In the genomic region with DNA sequence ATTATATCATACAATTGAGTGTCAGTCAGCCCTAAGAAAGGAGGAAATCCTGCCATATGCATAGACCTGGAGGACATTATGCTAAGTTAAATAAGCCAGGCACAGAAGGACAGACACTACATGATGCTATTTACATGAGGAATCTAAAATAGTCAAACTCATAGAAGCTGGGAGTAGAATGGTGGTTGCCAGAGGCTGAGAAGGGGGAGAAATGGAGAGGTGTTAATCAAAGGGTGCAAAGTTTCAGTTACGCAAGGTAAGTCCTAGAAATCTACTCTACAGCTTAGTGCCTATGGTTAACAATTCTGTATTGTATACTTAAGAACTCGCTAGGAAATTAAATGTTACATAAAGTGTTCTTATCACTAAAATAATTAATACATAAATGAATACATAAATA, we compare ENCODE assay signal across 19 cellular contexts.
DNase-seq lines count a peak whose midpoint lies in the region; ATAC-seq and TF ChIP-seq lines count a peak whose summit lies in the region.
"Had no signal": no experiment of that assay in that cellular context is flagged by ENCODE, and none has a peak within 500 bp of the region (broad histone marks: within the 10 kb centered on the region; RNA-seq: fewer than 3 reads in every experiment).

No MANE protein-coding gene starts in this region.

- no peaks in the 10 kb centered on the region for H3K79me2 ChIP-seq in smooth muscle cell (ENCODE audit: low read depth)

- ATAC-seq in left ventricle myocardium superior, result peak; percentile 14
- no peak for ATAC-seq in foreskin keratinocyte

- H3K9ac ChIP-seq in smooth muscle cell (ENCODE audit: low read depth), result no peak overlapping the region
- H3K9ac ChIP-seq: KMS-11 had no signal

- H3F3A ChIP-seq in smooth muscle cell (ENCODE audit: low read depth), result no peaks in the 10 kb centered on the region

- no peaks in the 10 kb centered on the region for H3K9me3 ChIP-seq in cardiac muscle cell (ENCODE audit: low read depth)
- H3K9me3 ChIP-seq in smooth muscle cell (replicated peaks; ENCODE audit: low read depth), result no peaks in the 10 kb centered on the region
- H3K9me3 ChIP-seq: BE2C, SJCRH30 had no signal

- intact Hi-C loops in cardiac septum (cut with DNase I), result loop anchor here (2.0 kb wide), 1 partner anchor 16 kb away; no protein-coding TSS in a partner anchor
- intact Hi-C loops in left ventricle myocardium superior (cut with micrococcal nuclease), result no loop called here

- H3K4me1 Mint-ChIP-seq in HFFc6 (ENCODE audit: low read depth), result peaks cover 41% of the 10 kb centered on the region

- H3K27me3 Mint-ChIP-seq in HFFc6 (ENCODE audit: insufficient read depth), result no peaks in the 10 kb centered on the region

- H3K4me3 ChIP-seq in cardiac muscle cell (no peak overlapping the region), smooth muscle cell (no peak overlapping the region), foreskin fibroblast (ENCODE audit: low read depth in 1 of 2, low read length in 2 of 2) (no peak overlapping the region)
- H3K4me3 ChIP-seq: SJCRH30 had no signal

- no peaks in the 10 kb centered on the region for H4K20me1 ChIP-seq in smooth muscle cell (ENCODE audit: low read depth)

- no peak overlapping the region for H2AFZ ChIP-seq in smooth muscle cell (ENCODE audit: low read depth)

- H3K27me3 ChIP-seq in cardiac muscle cell, result no peaks in the 10 kb centered on the region
- no peaks in the 10 kb centered on the region for H3K27me3 ChIP-seq in smooth muscle cell (ENCODE audit: low read depth)
- no peaks in the 10 kb centered on the region for H3K27me3 ChIP-seq in foreskin keratinocyte
- H3K27me3 ChIP-seq: BE2C, SJCRH30 had no signal

- no peaks in the 10 kb centered on the region for H3K36me3 Mint-ChIP-seq in HFFc6 (ENCODE audit: low read depth)

- peaks cover 17% of the 10 kb centered on the region for H3K4me1 ChIP-seq in cardiac muscle cell (ENCODE audit: low read depth)
- peaks cover 3% of the 10 kb centered on the region for H3K4me1 ChIP-seq in smooth muscle cell (ENCODE audit: low read depth)
- H3K4me1 ChIP-seq in foreskin keratinocyte, result peaks cover 16% of the 10 kb centered on the region
- H3K4me1 ChIP-seq: BE2C had no signal

- H3K27ac Mint-ChIP-seq in HFFc6, result peak overlapping the region; percentile 68; the same call in 1 of the 2 replicates

- DNase-seq in cardiac muscle cell (ENCODE audit: low read depth in 1 of 2, low spot score in 1 of 2) (no peak), cardiac septum (ENCODE audit: low spot score) (no peak), HFFc6 (no peak), left ventricle myocardium superior (no peak), smooth muscle cell (lab: John Stamatoyannopoulos, UW; ENCODE audit: unreplicated experiment) (no peak), foreskin keratinocyte (no peak), foreskin fibroblast (no peak)
- DNase-seq: BE2C; DMS53; GOT3; NCI-H1092 treated with DMSO at 0.1 percent for 48 hours; NCI-H1436 treated with DMSO at 0.1 percent for 48 hours; NCI-H2029; NCI-H2227 treated with DMSO at 0.1 percent for 48 hours; NCI-H510A; NK-92 treated with Interleukin-12 subunit alpha and Interleukin-12 subunit beta, amount 100 ng/mL, for 24 hours had no signal

- peak overlapping the region; percentile 44 for H3K4me2 ChIP-seq in smooth muscle cell
- H3K4me2 ChIP-seq: KMS-11 had no signal

- H3K27ac ChIP-seq in cardiac muscle cell (peak overlapping the region; percentile 80), smooth muscle cell (ENCODE audit: low read depth) (peak overlapping the region; percentile 0), foreskin keratinocyte (no peak overlapping the region)
- H3K27ac ChIP-seq: KMS-11, RWPE1, SJCRH30 had no signal

- H3K36me3 ChIP-seq in cardiac muscle cell (no peaks in the 10 kb centered on the region), smooth muscle cell (ENCODE audit: low read depth) (no peaks in the 10 kb centered on the region)
- H3K36me3 ChIP-seq: BE2C, SJCRH30 had no signal

- no peak overlapping the region; the same call in 1 of the 2 replicates for H3K4me3 Mint-ChIP-seq in HFFc6

- WGBS in smooth muscle cell (ENCODE audit: low lambda C conversion rate), result 89% methylated on average over 2 of the region's 2 CpGs

- TF ChIP-seq CTCF in cardiac muscle cell (IDR thresholded peaks at IDR 0.05; ENCODE audit: low read depth, low read length), result no peak
- TF ChIP-seq CTCF in HFFc6 (IDR thresholded peaks at IDR 0.05), result no peak
- no peak for TF ChIP-seq CTCF in smooth muscle cell (IDR thresholded peaks at IDR 0.05; ENCODE audit: borderline replicate concordance, insufficient read depth, poor library complexity, severe bottlenecking)
- no peak for TF ChIP-seq CTCF in foreskin keratinocyte (conservative IDR thresholded peaks at IDR 0.05)
- no peak for TF ChIP-seq CTCF in foreskin fibroblast (IDR thresholded peaks at IDR 0.05; ENCODE audit: low read depth, low read length)

- H3K9me3 Mint-ChIP-seq in HFFc6, result no peaks in the 10 kb centered on the region
